1 cellular context compared by ENCODE assay signal in genomic region chr6:11043961-11044711, GRCh38.
TF ChIP-seq lines count a peak whose summit lies in the region.

A gene with protein sequence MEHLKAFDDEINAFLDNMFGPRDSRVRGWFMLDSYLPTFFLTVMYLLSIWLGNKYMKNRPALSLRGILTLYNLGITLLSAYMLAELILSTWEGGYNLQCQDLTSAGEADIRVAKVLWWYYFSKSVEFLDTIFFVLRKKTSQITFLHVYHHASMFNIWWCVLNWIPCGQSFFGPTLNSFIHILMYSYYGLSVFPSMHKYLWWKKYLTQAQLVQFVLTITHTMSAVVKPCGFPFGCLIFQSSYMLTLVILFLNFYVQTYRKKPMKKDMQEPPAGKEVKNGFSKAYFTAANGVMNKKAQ (minus strand): TSS chr6:11044305. CDS start chr6:11044230, 75 bp downstream.

TF ChIP-seq in HepG2, 621 proteins besides CTCF, POLR2A, EP300 and RAD21 (continued from another document and continues in another):
- TF ChIP-seq, protein P1, sequence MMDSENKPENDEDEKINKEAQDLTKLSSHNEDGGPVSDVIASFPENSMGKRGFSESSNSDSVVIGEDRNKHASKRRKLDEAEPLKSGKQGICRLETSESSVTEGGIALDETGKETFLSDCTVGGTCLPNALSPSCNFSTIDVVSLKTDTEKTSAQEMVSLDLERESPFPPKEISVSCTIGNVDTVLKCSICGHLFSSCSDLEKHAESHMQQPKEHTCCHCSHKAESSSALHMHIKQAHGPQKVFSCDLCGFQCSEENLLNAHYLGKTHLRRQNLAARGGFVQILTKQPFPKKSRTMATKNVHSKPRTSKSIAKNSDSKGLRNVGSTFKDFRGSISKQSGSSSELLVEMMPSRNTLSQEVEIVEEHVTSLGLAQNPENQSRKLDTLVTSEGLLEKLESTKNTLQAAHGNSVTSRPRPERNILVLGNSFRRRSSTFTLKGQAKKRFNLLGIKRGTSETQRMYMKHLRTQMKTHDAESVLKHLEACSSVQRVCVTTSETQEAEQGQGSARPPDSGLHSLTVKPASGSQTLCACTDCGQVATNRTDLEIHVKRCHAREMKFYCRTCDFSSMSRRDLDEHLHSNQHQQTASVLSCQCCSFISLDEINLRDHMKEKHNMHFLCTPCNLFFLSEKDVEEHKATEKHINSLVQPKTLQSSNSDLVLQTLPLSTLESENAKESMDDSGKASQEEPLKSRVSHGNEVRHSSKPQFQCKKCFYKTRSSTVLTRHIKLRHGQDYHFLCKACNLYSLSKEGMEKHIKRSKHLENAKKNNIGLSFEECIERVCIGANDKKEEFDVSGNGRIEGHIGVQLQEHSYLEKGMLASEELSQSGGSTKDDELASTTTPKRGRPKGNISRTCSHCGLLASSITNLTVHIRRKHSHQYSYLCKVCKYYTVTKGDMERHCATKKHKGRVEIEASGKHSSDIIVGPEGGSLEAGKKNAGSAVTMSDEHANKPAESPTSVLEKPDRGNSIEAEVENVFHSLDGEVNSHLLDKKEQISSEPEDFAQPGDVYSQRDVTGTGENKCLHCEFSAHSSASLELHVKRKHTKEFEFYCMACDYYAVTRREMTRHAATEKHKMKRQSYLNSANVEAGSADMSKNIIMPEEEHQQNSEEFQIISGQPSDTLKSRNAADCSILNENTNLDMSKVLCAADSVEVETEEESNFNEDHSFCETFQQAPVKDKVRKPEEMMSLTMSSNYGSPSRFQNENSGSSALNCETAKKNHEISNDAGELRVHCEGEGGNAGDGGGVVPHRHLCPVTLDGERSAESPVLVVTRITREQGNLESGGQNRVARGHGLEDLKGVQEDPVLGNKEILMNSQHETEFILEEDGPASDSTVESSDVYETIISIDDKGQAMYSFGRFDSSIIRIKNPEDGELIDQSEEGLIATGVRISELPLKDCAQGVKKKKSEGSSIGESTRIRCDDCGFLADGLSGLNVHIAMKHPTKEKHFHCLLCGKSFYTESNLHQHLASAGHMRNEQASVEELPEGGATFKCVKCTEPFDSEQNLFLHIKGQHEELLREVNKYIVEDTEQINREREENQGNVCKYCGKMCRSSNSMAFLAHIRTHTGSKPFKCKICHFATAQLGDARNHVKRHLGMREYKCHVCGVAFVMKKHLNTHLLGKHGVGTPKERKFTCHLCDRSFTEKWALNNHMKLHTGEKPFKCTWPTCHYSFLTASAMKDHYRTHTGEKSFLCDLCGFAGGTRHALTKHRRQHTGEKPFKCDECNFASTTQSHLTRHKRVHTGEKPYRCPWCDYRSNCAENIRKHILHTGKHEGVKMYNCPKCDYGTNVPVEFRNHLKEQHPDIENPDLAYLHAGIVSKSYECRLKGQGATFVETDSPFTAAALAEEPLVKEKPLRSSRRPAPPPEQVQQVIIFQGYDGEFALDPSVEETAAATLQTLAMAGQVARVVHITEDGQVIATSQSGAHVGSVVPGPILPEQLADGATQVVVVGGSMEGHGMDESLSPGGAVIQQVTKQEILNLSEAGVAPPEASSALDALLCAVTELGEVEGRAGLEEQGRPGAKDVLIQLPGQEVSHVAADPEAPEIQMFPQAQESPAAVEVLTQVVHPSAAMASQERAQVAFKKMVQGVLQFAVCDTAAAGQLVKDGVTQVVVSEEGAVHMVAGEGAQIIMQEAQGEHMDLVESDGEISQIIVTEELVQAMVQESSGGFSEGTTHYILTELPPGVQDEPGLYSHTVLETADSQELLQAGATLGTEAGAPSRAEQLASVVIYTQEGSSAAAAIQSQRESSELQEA (CRISPR knock-in tag; IDR thresholded peaks at IDR 0.05; ENCODE audit: not compliant biosample characterization), result no peak
- no peak for TF ChIP-seq NCOA5 (CRISPR knock-in tag; IDR thresholded peaks at IDR 0.05)
- peak; percentile 91 for TF ChIP-seq HOXA3 (CRISPR knock-in tag; IDR thresholded peaks at IDR 0.05)
- TF ChIP-seq MAFK (conservative IDR thresholded peaks at IDR 0.05 in 1 of 2, IDR thresholded peaks at IDR 0.05 in 1 of 2; ENCODE audit: low read length in 2 of 2), result no peak
- TF ChIP-seq DPF2 (CRISPR knock-in tag; IDR thresholded peaks at IDR 0.05; ENCODE audit: borderline replicate concordance, low read depth), result no peak
- no peak; the same call in 1 of the 2 replicates for TF ChIP-seq HIC2 (CRISPR knock-in tag; IDR thresholded peaks at IDR 0.05; ENCODE audit: low read depth)
- peak; percentile 27; the same call in 1 of the 2 replicates for TF ChIP-seq GTF2F1 (IDR thresholded peaks at IDR 0.05; ENCODE audit: low read length)
- TF ChIP-seq STAG1 (CRISPR knock-in tag; IDR thresholded peaks at IDR 0.05), result peak; percentile 88
- no peak for TF ChIP-seq ATF7 (IDR thresholded peaks at IDR 0.05)
- no peak for TF ChIP-seq ATF7 (CRISPR knock-in tag; IDR thresholded peaks at IDR 0.05)
- no peak; the same call in 1 of the 2 replicates for TF ChIP-seq GFI1 (CRISPR knock-in tag; IDR thresholded peaks at IDR 0.05; ENCODE audit: borderline replicate concordance)
- TF ChIP-seq TRAFD1 (CRISPR knock-in tag; IDR thresholded peaks at IDR 0.05; ENCODE audit: borderline replicate concordance), result no peak
- TF ChIP-seq, protein P2, sequence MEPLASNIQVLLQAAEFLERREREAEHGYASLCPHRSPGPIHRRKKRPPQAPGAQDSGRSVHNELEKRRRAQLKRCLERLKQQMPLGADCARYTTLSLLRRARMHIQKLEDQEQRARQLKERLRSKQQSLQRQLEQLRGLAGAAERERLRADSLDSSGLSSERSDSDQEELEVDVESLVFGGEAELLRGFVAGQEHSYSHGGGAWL (CRISPR knock-in tag; IDR thresholded peaks at IDR 0.05), result peak; percentile 31; the same call in 1 of the 2 replicates
- TF ChIP-seq PHF5A (CRISPR knock-in tag; IDR thresholded peaks at IDR 0.05; ENCODE audit: low read depth, unreplicated experiment), result no peak
- TF ChIP-seq NR2F1 (CRISPR knock-in tag; IDR thresholded peaks at IDR 0.05), result no peak
- TF ChIP-seq MEIS2 (CRISPR knock-in tag; IDR thresholded peaks at IDR 0.05), result peak; percentile 49
- TF ChIP-seq ZMYM4 (CRISPR knock-in tag; IDR thresholded peaks at IDR 0.05), result peak; percentile 98
- TF ChIP-seq NFE2L1 (CRISPR knock-in tag; IDR thresholded peaks at IDR 0.05; ENCODE audit: borderline replicate concordance), result no peak
- TF ChIP-seq RAD51 (IDR thresholded peaks at IDR 0.05; ENCODE audit: borderline replicate concordance), result no peak
- TF ChIP-seq ZNF17 (CRISPR knock-in tag; IDR thresholded peaks at IDR 0.05), result no peak
- 0 out of 2 replicates have a peak, but pooled peaks have one; percentile 64 for TF ChIP-seq ZNF639 (CRISPR knock-in tag; conservative IDR thresholded peaks at IDR 0.05)
- peak; percentile 60; the same call in 1 of the 2 replicates for TF ChIP-seq ZNF263 (CRISPR knock-in tag; IDR thresholded peaks at IDR 0.05)
- no peak for TF ChIP-seq NR2F6 (IDR thresholded peaks at IDR 0.05)
- no peak; the same call in 1 of the 2 replicates for TF ChIP-seq NR2F6 (CRISPR knock-in tag; IDR thresholded peaks at IDR 0.05)
- TF ChIP-seq ZNF160 (CRISPR knock-in tag; IDR thresholded peaks at IDR 0.05), result no peak; the same call in none of the 2 replicates
- no peak for TF ChIP-seq ZNF652 (CRISPR knock-in tag; IDR thresholded peaks at IDR 0.05; ENCODE audit: borderline replicate concordance, low read depth)
- TF ChIP-seq RFX5 (IDR thresholded peaks at IDR 0.05; ENCODE audit: low read depth, low read length), result no peak
- TF ChIP-seq MED1 (CRISPR knock-in tag; IDR thresholded peaks at IDR 0.05), result peak; percentile 58
- TF ChIP-seq ZBTB42 (CRISPR knock-in tag; IDR thresholded peaks at IDR 0.05), result no peak
- no peak for TF ChIP-seq GZF1 (CRISPR knock-in tag; IDR thresholded peaks at IDR 0.05)
- no peak for TF ChIP-seq HMG20A (CRISPR knock-in tag; IDR thresholded peaks at IDR 0.05; ENCODE audit: borderline replicate concordance)
- TF ChIP-seq, protein P3, sequence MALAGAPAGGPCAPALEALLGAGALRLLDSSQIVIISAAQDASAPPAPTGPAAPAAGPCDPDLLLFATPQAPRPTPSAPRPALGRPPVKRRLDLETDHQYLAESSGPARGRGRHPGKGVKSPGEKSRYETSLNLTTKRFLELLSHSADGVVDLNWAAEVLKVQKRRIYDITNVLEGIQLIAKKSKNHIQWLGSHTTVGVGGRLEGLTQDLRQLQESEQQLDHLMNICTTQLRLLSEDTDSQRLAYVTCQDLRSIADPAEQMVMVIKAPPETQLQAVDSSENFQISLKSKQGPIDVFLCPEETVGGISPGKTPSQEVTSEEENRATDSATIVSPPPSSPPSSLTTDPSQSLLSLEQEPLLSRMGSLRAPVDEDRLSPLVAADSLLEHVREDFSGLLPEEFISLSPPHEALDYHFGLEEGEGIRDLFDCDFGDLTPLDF (CRISPR knock-in tag; IDR thresholded peaks at IDR 0.05), result peak; percentile 46; the same call in 1 of the 2 replicates
- TF ChIP-seq, protein P4, sequence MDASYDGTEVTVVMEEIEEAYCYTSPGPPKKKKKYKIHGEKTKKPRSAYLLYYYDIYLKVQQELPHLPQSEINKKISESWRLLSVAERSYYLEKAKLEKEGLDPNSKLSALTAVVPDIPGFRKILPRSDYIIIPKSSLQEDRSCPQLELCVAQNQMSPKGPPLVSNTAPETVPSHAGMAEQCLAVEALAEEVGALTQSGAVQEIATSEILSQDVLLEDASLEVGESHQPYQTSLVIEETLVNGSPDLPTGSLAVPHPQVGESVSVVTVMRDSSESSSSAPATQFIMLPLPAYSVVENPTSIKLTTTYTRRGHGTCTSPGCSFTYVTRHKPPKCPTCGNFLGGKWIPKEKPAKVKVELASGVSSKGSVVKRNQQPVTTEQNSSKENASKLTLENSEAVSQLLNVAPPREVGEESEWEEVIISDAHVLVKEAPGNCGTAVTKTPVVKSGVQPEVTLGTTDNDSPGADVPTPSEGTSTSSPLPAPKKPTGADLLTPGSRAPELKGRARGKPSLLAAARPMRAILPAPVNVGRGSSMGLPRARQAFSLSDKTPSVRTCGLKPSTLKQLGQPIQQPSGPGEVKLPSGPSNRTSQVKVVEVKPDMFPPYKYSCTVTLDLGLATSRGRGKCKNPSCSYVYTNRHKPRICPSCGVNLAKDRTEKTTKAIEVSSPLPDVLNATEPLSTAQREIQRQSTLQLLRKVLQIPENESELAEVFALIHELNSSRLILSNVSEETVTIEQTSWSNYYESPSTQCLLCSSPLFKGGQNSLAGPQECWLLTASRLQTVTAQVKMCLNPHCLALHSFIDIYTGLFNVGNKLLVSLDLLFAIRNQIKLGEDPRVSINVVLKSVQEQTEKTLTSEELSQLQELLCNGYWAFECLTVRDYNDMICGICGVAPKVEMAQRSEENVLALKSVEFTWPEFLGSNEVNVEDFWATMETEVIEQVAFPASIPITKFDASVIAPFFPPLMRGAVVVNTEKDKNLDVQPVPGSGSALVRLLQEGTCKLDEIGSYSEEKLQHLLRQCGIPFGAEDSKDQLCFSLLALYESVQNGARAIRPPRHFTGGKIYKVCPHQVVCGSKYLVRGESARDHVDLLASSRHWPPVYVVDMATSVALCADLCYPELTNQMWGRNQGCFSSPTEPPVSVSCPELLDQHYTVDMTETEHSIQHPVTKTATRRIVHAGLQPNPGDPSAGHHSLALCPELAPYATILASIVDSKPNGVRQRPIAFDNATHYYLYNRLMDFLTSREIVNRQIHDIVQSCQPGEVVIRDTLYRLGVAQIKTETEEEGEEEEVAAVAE (CRISPR knock-in tag; IDR thresholded peaks at IDR 0.05; ENCODE audit: borderline replicate concordance), result no peak
- TF ChIP-seq ZNF577 (CRISPR knock-in tag; IDR thresholded peaks at IDR 0.05; ENCODE audit: borderline replicate concordance, low read depth), result no peak
- TF ChIP-seq MBNL3 (CRISPR knock-in tag; conservative IDR thresholded peaks at IDR 0.05), result no peak
- no peak for TF ChIP-seq RFX3 (CRISPR knock-in tag; IDR thresholded peaks at IDR 0.05)
- TF ChIP-seq, protein P5, sequence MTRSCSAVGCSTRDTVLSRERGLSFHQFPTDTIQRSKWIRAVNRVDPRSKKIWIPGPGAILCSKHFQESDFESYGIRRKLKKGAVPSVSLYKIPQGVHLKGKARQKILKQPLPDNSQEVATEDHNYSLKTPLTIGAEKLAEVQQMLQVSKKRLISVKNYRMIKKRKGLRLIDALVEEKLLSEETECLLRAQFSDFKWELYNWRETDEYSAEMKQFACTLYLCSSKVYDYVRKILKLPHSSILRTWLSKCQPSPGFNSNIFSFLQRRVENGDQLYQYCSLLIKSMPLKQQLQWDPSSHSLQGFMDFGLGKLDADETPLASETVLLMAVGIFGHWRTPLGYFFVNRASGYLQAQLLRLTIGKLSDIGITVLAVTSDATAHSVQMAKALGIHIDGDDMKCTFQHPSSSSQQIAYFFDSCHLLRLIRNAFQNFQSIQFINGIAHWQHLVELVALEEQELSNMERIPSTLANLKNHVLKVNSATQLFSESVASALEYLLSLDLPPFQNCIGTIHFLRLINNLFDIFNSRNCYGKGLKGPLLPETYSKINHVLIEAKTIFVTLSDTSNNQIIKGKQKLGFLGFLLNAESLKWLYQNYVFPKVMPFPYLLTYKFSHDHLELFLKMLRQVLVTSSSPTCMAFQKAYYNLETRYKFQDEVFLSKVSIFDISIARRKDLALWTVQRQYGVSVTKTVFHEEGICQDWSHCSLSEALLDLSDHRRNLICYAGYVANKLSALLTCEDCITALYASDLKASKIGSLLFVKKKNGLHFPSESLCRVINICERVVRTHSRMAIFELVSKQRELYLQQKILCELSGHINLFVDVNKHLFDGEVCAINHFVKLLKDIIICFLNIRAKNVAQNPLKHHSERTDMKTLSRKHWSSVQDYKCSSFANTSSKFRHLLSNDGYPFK (CRISPR knock-in tag; IDR thresholded peaks at IDR 0.05; ENCODE audit: borderline replicate concordance), result no peak
